26 cellular contexts compared by ENCODE assay signal in the genomic region with DNA sequence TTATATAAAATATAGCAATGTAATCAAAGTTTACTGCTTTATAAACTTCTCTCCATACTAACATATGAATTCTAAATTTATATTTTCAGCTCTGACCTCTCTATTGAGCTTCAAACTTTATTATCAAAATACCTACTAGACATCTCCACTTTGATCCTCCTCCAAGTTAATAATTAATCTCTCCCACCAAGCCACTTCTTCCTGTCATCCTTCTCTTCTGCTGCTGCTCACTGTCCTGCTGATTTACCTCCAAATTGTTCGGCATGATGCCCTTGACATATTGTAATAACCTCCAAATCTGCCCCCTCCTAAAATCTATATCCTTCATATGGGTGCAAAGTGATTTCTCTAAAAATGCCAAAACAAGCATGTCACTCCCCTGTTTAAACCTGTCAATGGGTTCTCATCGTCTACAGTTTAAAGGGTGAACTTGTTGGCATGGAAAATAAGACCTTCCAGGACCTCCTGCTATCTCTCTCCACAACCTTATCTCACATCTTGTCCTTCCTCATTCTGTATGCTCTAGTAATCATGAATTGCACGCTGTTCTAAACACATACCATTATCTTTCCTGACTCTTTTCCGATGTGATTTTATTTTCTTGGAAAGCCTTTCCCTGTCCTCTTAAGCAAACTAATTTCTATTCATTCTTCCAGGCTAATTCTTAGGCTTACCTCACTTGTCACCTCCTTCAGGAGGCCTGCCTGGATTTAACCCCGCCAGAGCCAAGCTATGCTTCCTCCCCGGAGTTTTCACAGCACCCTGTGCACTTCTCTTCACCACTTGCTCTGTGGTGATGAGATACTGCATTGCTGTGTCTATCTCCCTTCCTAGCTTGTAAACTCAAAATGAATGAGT.
"Had no signal": no experiment of that assay in that cellular context is flagged by ENCODE, and none has a peak within 500 bp of the region (broad histone marks: within the 10 kb centered on the region; RNA-seq: fewer than 3 reads in every experiment).

No MANE protein-coding gene starts in this region.

- DNase-seq: activated CD4-positive, alpha-beta T cell treated with anti-CD3 and anti-CD28 coated beads, Interleukin-2, amount 10 ng/mL, durations not matched to agents 7 days and 5 days; activated CD4-positive, CD25-positive, alpha-beta regulatory T cell treated with anti-CD3 and anti-CD28 coated beads, Interleukin-2, amount 50 U/mL, for 72 hours; activated CD8-positive, alpha-beta memory T cell treated with anti-CD3 and anti-CD28 coated beads, Interleukin-2, amount 10 ng/mL, durations not matched to agents 7 days and 5 days; activated CD8-positive, alpha-beta T cell treated with anti-CD3 and anti-CD28 coated beads for 36 hours; activated gamma-delta T cell treated with Interleukin-2 at 50 U/mL for 16 hours; activated T-cell treated with anti-CD3 and anti-CD28 coated beads for 4 hours; aorta; brain microvascular endothelial cell; central memory CD4-positive, alpha-beta T cell; dermis blood vessel endothelial cell; effector CD8-positive, alpha-beta T cell; erythroblast; foreskin fibroblast; kidney; midbrain; natural killer cell; spleen; stimulated activated CD4-positive, alpha-beta T cell treated with anti-CD3 and anti-CD28 coated beads, Interleukin-4, amount 100 ng/mL, for 1 hour; stimulated activated naive CD4-positive, alpha-beta T cell; T1000 had no signal

- H3K27ac Mint-ChIP-seq: activated CD4-positive, alpha-beta T cell treated with anti-CD3 and anti-CD28 coated beads, Interleukin-2, amount 10 ng/mL, durations not matched to agents 7 days and 5 days; activated CD8-positive, alpha-beta memory T cell treated with anti-CD3 and anti-CD28 coated beads, Interleukin-2, amount 10 ng/mL, durations not matched to agents 7 days and 5 days; activated CD8-positive, alpha-beta T cell treated with anti-CD3 and anti-CD28 coated beads for 36 hours; activated naive CD4-positive, alpha-beta T cell treated with anti-CD3 and anti-CD28 coated beads, Interleukin-2, amount 50 U/mL, for 24 hours; natural killer cell; type B pancreatic cell had no signal

- H3K4me3 Mint-ChIP-seq: activated CD4-positive, alpha-beta T cell treated with anti-CD3 and anti-CD28 coated beads, Interleukin-2, amount 10 ng/mL, durations not matched to agents 7 days and 5 days; activated CD8-positive, alpha-beta memory T cell treated with anti-CD3 and anti-CD28 coated beads, Interleukin-2, amount 10 ng/mL, durations not matched to agents 7 days and 5 days; activated CD8-positive, alpha-beta T cell treated with anti-CD3 and anti-CD28 coated beads for 36 hours; activated naive CD4-positive, alpha-beta T cell treated with anti-CD3 and anti-CD28 coated beads, Interleukin-2, amount 50 U/mL, for 24 hours; natural killer cell; type B pancreatic cell had no signal

- H3K27me3 ChIP-seq: brain microvascular endothelial cell, heart right ventricle, spleen, vagina had no signal

- H3K36me3 ChIP-seq: brain microvascular endothelial cell, heart right ventricle, prostate gland, spleen, thoracic aorta, vagina had no signal

- H3K4me1 ChIP-seq: prostate gland, spleen had no signal

- FAIRE-seq: kidney had no signal

- H3K4me3 ChIP-seq: heart right ventricle, prostate gland, spleen, thoracic aorta, vagina had no signal

- ATAC-seq: activated CD8-positive, alpha-beta memory T cell treated with anti-CD3 and anti-CD28 coated beads, Interleukin-2, amount 10 ng/mL, durations not matched to agents 7 days and 5 days; activated CD8-positive, alpha-beta T cell treated with anti-CD3 and anti-CD28 coated beads for 36 hours; natural killer cell had no signal

- H3K4me1 Mint-ChIP-seq: activated CD4-positive, alpha-beta T cell treated with anti-CD3 and anti-CD28 coated beads, Interleukin-2, amount 10 ng/mL, durations not matched to agents 7 days and 5 days; activated CD8-positive, alpha-beta memory T cell treated with anti-CD3 and anti-CD28 coated beads, Interleukin-2, amount 10 ng/mL, durations not matched to agents 7 days and 5 days; activated naive CD4-positive, alpha-beta T cell treated with anti-CD3 and anti-CD28 coated beads, Interleukin-2, amount 50 U/mL, for 24 hours; natural killer cell had no signal

- H3K27me3 Mint-ChIP-seq: activated CD8-positive, alpha-beta T cell treated with anti-CD3 and anti-CD28 coated beads for 36 hours; activated naive CD4-positive, alpha-beta T cell treated with anti-CD3 and anti-CD28 coated beads, Interleukin-2, amount 50 U/mL, for 24 hours; type B pancreatic cell had no signal

- H3K9me3 ChIP-seq: heart right ventricle, prostate gland, spleen, thoracic aorta, vagina had no signal

- H3K27ac ChIP-seq: brain microvascular endothelial cell, heart right ventricle, prostate gland, spleen, thoracic aorta, vagina had no signal

- H3K9me3 Mint-ChIP-seq: activated CD4-positive, alpha-beta T cell treated with anti-CD3 and anti-CD28 coated beads, Interleukin-2, amount 10 ng/mL, durations not matched to agents 7 days and 5 days; activated CD8-positive, alpha-beta T cell treated with anti-CD3 and anti-CD28 coated beads for 36 hours; activated naive CD4-positive, alpha-beta T cell treated with anti-CD3 and anti-CD28 coated beads, Interleukin-2, amount 50 U/mL, for 24 hours; natural killer cell; type B pancreatic cell had no signal

- H3K36me3 Mint-ChIP-seq: activated CD8-positive, alpha-beta memory T cell treated with anti-CD3 and anti-CD28 coated beads, Interleukin-2, amount 10 ng/mL, durations not matched to agents 7 days and 5 days; activated naive CD4-positive, alpha-beta T cell treated with anti-CD3 and anti-CD28 coated beads, Interleukin-2, amount 50 U/mL, for 24 hours; natural killer cell; type B pancreatic cell had no signal
